ENCODE assay signal across 5 cellular contexts in the genomic region with DNA sequence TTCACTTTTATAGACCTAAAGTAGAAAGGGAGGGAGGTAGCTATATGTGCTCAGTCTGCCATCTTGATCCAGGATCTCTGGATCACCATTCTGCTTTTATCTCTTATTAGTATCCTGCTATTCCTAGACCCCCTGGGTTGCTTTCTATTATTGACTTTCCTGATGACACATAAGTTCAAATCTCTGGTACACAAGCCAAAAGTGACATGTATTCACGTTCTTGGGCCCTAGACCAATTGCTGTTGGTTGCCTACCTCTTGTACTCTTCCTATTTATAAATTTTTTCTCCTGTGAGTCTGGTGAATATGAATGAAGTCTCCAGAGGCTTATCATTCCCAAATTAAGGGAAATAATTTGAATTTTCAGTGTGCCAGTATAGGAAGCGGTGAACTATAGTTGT.
"Had no signal": no experiment of that assay in that cellular context is flagged by ENCODE, and none has a peak within 500 bp of the region (broad histone marks: within the 10 kb centered on the region; RNA-seq: fewer than 3 reads in every experiment).

No MANE protein-coding gene starts in this region.

- DNase-seq: IMR-90, KBM-7 had no signal

- H3K4me3 Mint-ChIP-seq: IgD-negative memory B cell had no signal

- H3K27ac Mint-ChIP-seq: IgD-negative memory B cell had no signal

- H3K4me3 ChIP-seq: K562 had no signal

- H3K27me3 Mint-ChIP-seq: IgD-negative memory B cell had no signal

- H3K27ac ChIP-seq: HL-60 had no signal
